9 cellular contexts compared by ENCODE assay signal in the genomic region with DNA sequence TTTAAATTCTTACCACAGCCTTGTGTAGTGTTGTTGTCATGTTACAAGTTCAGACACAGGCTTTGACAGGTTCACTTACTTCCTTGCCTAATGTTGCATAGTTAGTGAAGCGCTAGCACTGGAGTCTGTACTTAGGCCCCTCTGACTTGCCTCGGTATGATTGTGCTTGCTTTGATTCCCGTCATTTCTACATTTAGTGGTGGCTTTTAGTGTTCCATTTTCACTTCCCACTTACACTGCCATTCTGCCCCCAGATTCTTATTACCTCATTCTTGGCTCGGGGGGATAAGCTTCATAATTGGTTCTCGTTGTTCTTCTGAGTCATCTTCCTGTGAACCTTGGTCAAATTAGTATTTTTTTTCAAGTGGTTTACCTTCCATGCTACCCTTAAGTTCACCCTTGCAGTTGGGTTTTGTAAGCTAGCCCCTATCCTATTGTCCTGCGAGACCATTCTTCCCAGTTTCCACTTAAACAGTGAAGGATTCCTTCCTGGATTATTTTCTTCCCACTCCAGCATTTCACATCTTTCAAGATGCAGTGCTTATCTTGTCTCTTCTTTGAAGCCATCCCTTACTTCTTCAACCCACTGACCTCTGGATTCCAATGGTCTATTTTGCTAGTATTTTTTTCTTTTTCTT.
A peak's percentile ranks its signal among the peaks of the same experiment; 100 is the strongest.
DNase-seq lines count a peak whose midpoint lies in the region; ATAC-seq and TF ChIP-seq lines count a peak whose summit lies in the region.
"Had no signal": no experiment of that assay in that cellular context is flagged by ENCODE, and none has a peak within 500 bp of the region (broad histone marks: within the 10 kb centered on the region; RNA-seq: fewer than 3 reads in every experiment).

No MANE protein-coding gene starts in this region.

- no peaks in the 10 kb centered on the region for H3K27me3 ChIP-seq in testis
- no peaks in the 10 kb centered on the region for H3K27me3 ChIP-seq in tibial nerve

- TF ChIP-seq POLR2A in testis (IDR thresholded peaks at IDR 0.05) (no peak), tibial nerve (IDR thresholded peaks at IDR 0.05) (no peak)

- H3K4me3 ChIP-seq in testis, result no peak overlapping the region
- H3K4me3 ChIP-seq in tibial nerve, result no peak overlapping the region

- peak; percentile 47 for DNase-seq in GM10266 (ENCODE audit: extremely low spot score)
- peak; percentile 53 for DNase-seq in activated CD8-positive, alpha-beta memory T cell treated with anti-CD3 and anti-CD28 coated beads, Interleukin-2, amount 50 U/mL, for 48 hours
- peak in 1 of 2 donors; percentile 11 for DNase-seq in memory B cell (ENCODE audit: low spot score in 2 of 2)
- no peak for DNase-seq in NK-92 (lab: John Stamatoyannopoulos, UW; ENCODE audit: unreplicated experiment)
- DNase-seq in testis, result no peak
- DNase-seq in tibial nerve (ENCODE audit: low spot score in 2 of 2), result no peak

- H3K36me3 ChIP-seq in testis (ENCODE audit: low read depth, missing control alignments), result no peaks in the 10 kb centered on the region
- H3K36me3 ChIP-seq in tibial nerve, result peaks cover 0 to 7% (median 0%) of the 10 kb centered on the region in 3 donors

- TF ChIP-seq CTCF in GM10266 (IDR thresholded peaks at IDR 0.05; ENCODE audit: control insufficient read depth, insufficient read depth, low read depth, missing control alignments) (no peak), testis (IDR thresholded peaks at IDR 0.05) (no peak), tibial nerve (IDR thresholded peaks at IDR 0.05) (no peak)

- H3K36me3 Mint-ChIP-seq in memory B cell, result peaks cover 21% of the 10 kb centered on the region

- intact Hi-C loops in testis (cut with DNase I; ENCODE audit: low total_unique reads), result no loop called here

- no peaks in the 10 kb centered on the region for H3K27me3 Mint-ChIP-seq in memory B cell

- ATAC-seq in GM21360 (IDR thresholded peaks at IDR 0.05; ENCODE audit: unreplicated experiment) (peak; percentile 97), HG03469 (IDR thresholded peaks at IDR 0.05; ENCODE audit: unreplicated experiment) (peak; percentile 88), memory B cell (ENCODE audit: low read depth) (peak; percentile 95)
- ATAC-seq: Panc1 had no signal

- peak overlapping the region; percentile 32 for H3K4me3 Mint-ChIP-seq in memory B cell

- peak in 1 of 2 donors; percentile 26 for TF ChIP-seq EP300 in tibial nerve (IDR thresholded peaks at IDR 0.05)

- H3K4me1 ChIP-seq in testis (no peaks in the 10 kb centered on the region), tibial nerve (peaks cover 0 to 17% (median 4%) of the 10 kb centered on the region in 4 donors)

- WGBS in testis, 2 donors, result 63 to 81% methylated on average over 6 of the region's 6 CpGs
- WGBS in tibial nerve, 2 donors, result 56 to 63% methylated on average over 6 of the region's 6 CpGs

- peak overlapping the region; percentile 86 for H3K27ac Mint-ChIP-seq in memory B cell

- H3K4me1 Mint-ChIP-seq in memory B cell, result peaks cover 37% of the 10 kb centered on the region

- H3K27ac ChIP-seq in testis (peak overlapping the region in 1 of 2 donors; percentile 10), tibial nerve (peak overlapping the region in 1 of 4 donors; percentile 41)

- H3K9me3 Mint-ChIP-seq in memory B cell, result no peaks in the 10 kb centered on the region

- H3K9me3 ChIP-seq in testis (no peaks in the 10 kb centered on the region), tibial nerve (no peaks in the 10 kb centered on the region)

Comparison
In these comparisons a context has a peak if more than half of its experiments do, and no peak if none do; other contexts are left out.
1. DNase-seq: peak in GM10266 (single experiment) and activated CD8-positive, alpha-beta memory T cell treated with anti-CD3 and anti-CD28 coated beads, Interleukin-2, amount 50 U/mL, for 48 hours (single experiment); none in NK-92 (single experiment), testis (single experiment) and tibial nerve (0 of 2).
2. Peak in every context shown above with its lines, with median percentiles within 50 percentile points of each other: ATAC-seq.